Comparison of ENCODE assay signal across 31 cellular contexts in genomic region chr2:95049961-95050360, GRCh38. TPM values are rescaled to one million over a fixed set of nuclear protein-coding genes. Genes with fewer than 3 reads are reported as not detected.
DNase-seq lines count a peak whose midpoint lies in the region; ATAC-seq and TF ChIP-seq lines count a peak whose summit lies in the region.
"Had no signal": no experiment of that assay in that cellular context is flagged by ENCODE, and none has a peak within 500 bp of the region (broad histone marks: within the 10 kb centered on the region; RNA-seq: fewer than 3 reads in every experiment).

No MANE protein-coding gene starts in this region.

- no peak overlapping the region for H3K27ac ChIP-seq in spleen
- H3K27ac ChIP-seq: heart right ventricle, Peyer's patch had no signal

- 85 to 100% (median 91%) methylated on average over 5 to 6 of the region's 6 CpGs for WGBS in spleen, 5 donors

- peak overlapping the region; percentile 76 for H3K27ac Mint-ChIP-seq in activated naive CD8-positive, alpha-beta T cell treated with anti-CD3 and anti-CD28 coated beads for 36 hours
- H3K27ac Mint-ChIP-seq in stimulated activated effector memory CD8-positive, alpha-beta T cell treated with anti-CD3 and anti-CD28 coated beads, Interleukin-12 subunit alpha, Interleukin-12 subunit beta, amount 100 ng/mL, for 72 hours: no peak overlapping the region
- H3K27ac Mint-ChIP-seq: activated B cell treated with CpG ODN at 0.5 μM for 24 hours; dendritic cell treated with granulocyte-macrophage colony-stimulating factor and Interleukin-4, amounts not matched to agents 40 ng/mL and 50 ng/mL, for 4 days; endodermal cell had no signal

- TF ChIP-seq CTCF in spleen (IDR thresholded peaks at IDR 0.05 in 8 of 11, conservative IDR thresholded peaks at IDR 0.05 in 3 of 11): no peak

- DNase-seq in activated effector memory CD4-positive, alpha-beta T cell treated with anti-CD3 and anti-CD28 coated beads, Interleukin-2, amount 50 U/mL, for 16 hours: peak; percentile 54
- no peak for DNase-seq in activated effector memory CD4-positive, alpha-beta T cell treated with Interleukin-2 at 50 U/mL for 16 hours
- DNase-seq in activated naive CD8-positive, alpha-beta T cell treated with anti-CD3 and anti-CD28 coated beads for 36 hours: no peak
- DNase-seq in spleen (peak; percentile 56), DMS53 (lab: John Stamatoyannopoulos, UW) (no peak), NCI-H2107 (lab: John Stamatoyannopoulos, UW) (no peak)
- DNase-seq in stimulated activated effector memory CD8-positive, alpha-beta T cell treated with anti-CD3 and anti-CD28 coated beads, Interleukin-12 subunit alpha, Interleukin-12 subunit beta, amount 100 ng/mL, for 72 hours (ENCODE audit: low spot score in 2 of 2): no peak
- DNase-seq: activated B cell treated with CpG ODN at 0.5 μM for 24 hours; activated CD4-positive, alpha-beta T cell treated with anti-CD3 and anti-CD28 coated beads, Interleukin-2, amount 50 U/mL, for 4 hours; central memory CD4-positive, alpha-beta T cell; endodermal cell; esophagus squamous epithelium; foreskin melanocyte; heart right ventricle; mucosa of descending colon; NCI-H1092; NCI-H1694 treated with DMSO at 0.1 percent for 48 hours; NCI-H524 treated with DMSO at 0.1 percent for 48 hours; SIG-M5; stimulated activated naive CD4-positive, alpha-beta T cell; SW 1271; thyroid gland had no signal

- H3K27me3 Mint-ChIP-seq in activated naive CD8-positive, alpha-beta T cell treated with anti-CD3 and anti-CD28 coated beads for 36 hours: no peaks in the 10 kb centered on the region

- peaks cover 74% of the 10 kb centered on the region for H3K4me1 Mint-ChIP-seq in activated naive CD8-positive, alpha-beta T cell treated with anti-CD3 and anti-CD28 coated beads for 36 hours
- peaks cover 6% of the 10 kb centered on the region for H3K4me1 Mint-ChIP-seq in stimulated activated effector memory CD8-positive, alpha-beta T cell treated with anti-CD3 and anti-CD28 coated beads, Interleukin-12 subunit alpha, Interleukin-12 subunit beta, amount 100 ng/mL, for 72 hours

- no peak overlapping the region for H3K4me3 ChIP-seq in spleen
- H3K4me3 ChIP-seq: esophagus squamous epithelium, heart right ventricle, lung, mucosa of descending colon, Peyer's patch, thyroid gland had no signal

- no peaks in the 10 kb centered on the region for H3K9me3 ChIP-seq in spleen
- H3K9me3 ChIP-seq: esophagus squamous epithelium, heart right ventricle, mucosa of descending colon, Peyer's patch, thyroid gland had no signal

- no peak for TF ChIP-seq POLR2A in spleen (IDR thresholded peaks at IDR 0.05)

- ATAC-seq in GM18867 (IDR thresholded peaks at IDR 0.05; ENCODE audit: unreplicated experiment): peak; percentile 11
- ATAC-seq in stimulated activated effector memory CD8-positive, alpha-beta T cell treated with anti-CD3 and anti-CD28 coated beads, Interleukin-12 subunit alpha, Interleukin-12 subunit beta, amount 100 ng/mL, for 72 hours: no peak
- ATAC-seq: heart right ventricle, mucosa of descending colon, sciatic nerve had no signal

- intact Hi-C loops in spleen (cut with DNase I; ENCODE audit: low total_unique reads): no loop called here

- H3K27me3 ChIP-seq in spleen (replicated peaks in 1 of 7): peaks cover 0 to 26% (median 0%) of the 10 kb centered on the region in 7 donors
- H3K27me3 ChIP-seq: Peyer's patch, thyroid gland had no signal

- no peak overlapping the region for H3K4me3 Mint-ChIP-seq in activated naive CD8-positive, alpha-beta T cell treated with anti-CD3 and anti-CD28 coated beads for 36 hours
- H3K4me3 Mint-ChIP-seq in stimulated activated effector memory CD8-positive, alpha-beta T cell treated with anti-CD3 and anti-CD28 coated beads, Interleukin-12 subunit alpha, Interleukin-12 subunit beta, amount 100 ng/mL, for 72 hours: no peak overlapping the region
- H3K4me3 Mint-ChIP-seq: activated B cell treated with CpG ODN at 0.5 μM for 24 hours; dendritic cell treated with granulocyte-macrophage colony-stimulating factor and Interleukin-4, amounts not matched to agents 40 ng/mL and 50 ng/mL, for 4 days; endodermal cell had no signal

- H3K36me3 Mint-ChIP-seq in activated naive CD8-positive, alpha-beta T cell treated with anti-CD3 and anti-CD28 coated beads for 36 hours: peaks cover 37% of the 10 kb centered on the region
- no peaks in the 10 kb centered on the region for H3K36me3 Mint-ChIP-seq in stimulated activated effector memory CD8-positive, alpha-beta T cell treated with anti-CD3 and anti-CD28 coated beads, Interleukin-12 subunit alpha, Interleukin-12 subunit beta, amount 100 ng/mL, for 72 hours

- H3K9me3 Mint-ChIP-seq in activated naive CD8-positive, alpha-beta T cell treated with anti-CD3 and anti-CD28 coated beads for 36 hours: no peaks in the 10 kb centered on the region
- H3K9me3 Mint-ChIP-seq in stimulated activated effector memory CD8-positive, alpha-beta T cell treated with anti-CD3 and anti-CD28 coated beads, Interleukin-12 subunit alpha, Interleukin-12 subunit beta, amount 100 ng/mL, for 72 hours: no peaks in the 10 kb centered on the region
- H3K9me3 Mint-ChIP-seq: activated B cell treated with CpG ODN at 0.5 μM for 24 hours; activated naive CD4-positive, alpha-beta T cell treated with anti-CD3 and anti-CD28 coated beads, Interleukin-2, amount 50 U/mL, for 72 hours; dendritic cell treated with granulocyte-macrophage colony-stimulating factor and Interleukin-4, amounts not matched to agents 40 ng/mL and 50 ng/mL, for 4 days; endodermal cell had no signal

- H3K4me1 ChIP-seq in spleen: no peaks in the 10 kb centered on the region
- H3K4me1 ChIP-seq: heart right ventricle, Peyer's patch had no signal

- no peaks in the 10 kb centered on the region for H3K36me3 ChIP-seq in spleen
- H3K36me3 ChIP-seq: heart right ventricle, Peyer's patch, thyroid gland had no signal

RNA-seq across cellular contexts. Expression of gene MAL, which starts 24.5 kb away (rescaled TPM):
- 10 to 100 TPM; 50.8 to 52.9 TPM for total RNA-seq in activated naive CD8-positive, alpha-beta T cell treated with anti-CD3 and anti-CD28 coated beads for 36 hours
- 10 to 100 TPM in 3 of 7 donors, 1 to 10 TPM in 4; 4.7 to 18.8 (median 8.1) TPM for total RNA-seq in spleen
- polyA plus RNA-seq in spleen: 10 to 100 TPM in 1 of 3 donors, 1 to 10 TPM in 2; 8.4 to 12.7 (median 9.0) TPM
- total RNA-seq: A673, activated B cell treated with CpG ODN at 0.5 μM for 24 hours, endodermal cell, H1 had no signal
- polyA plus RNA-seq: H1, neural cell had no signal

Comparison
In these comparisons a context has a peak if more than half of its experiments do, and no peak if none do; other contexts are left out.
1. DNase-seq: peak in activated effector memory CD4-positive, alpha-beta T cell treated with anti-CD3 and anti-CD28 coated beads, Interleukin-2, amount 50 U/mL, for 16 hours (single experiment) and spleen (single experiment); none in activated effector memory CD4-positive, alpha-beta T cell treated with Interleukin-2 at 50 U/mL for 16 hours (single experiment), activated naive CD8-positive, alpha-beta T cell treated with anti-CD3 and anti-CD28 coated beads for 36 hours (single experiment), DMS53 (single experiment), NCI-H2107 (single experiment) and stimulated activated effector memory CD8-positive, alpha-beta T cell treated with anti-CD3 and anti-CD28 coated beads, Interleukin-12 subunit alpha, Interleukin-12 subunit beta, amount 100 ng/mL, for 72 hours (0 of 2).